In genomic region chr11:75576445-75577049, GRCh38 we compare ENCODE assay signal across 9 cellular contexts. TPM values are rescaled to one million over a fixed set of nuclear protein-coding genes. Genes with fewer than 3 reads are reported as not detected.
A peak's percentile ranks its signal among the peaks of the same experiment; 100 is the strongest.
DNase-seq lines count a peak whose midpoint lies in the region; ATAC-seq and TF ChIP-seq lines count a peak whose summit lies in the region.
"Had no signal": no experiment of that assay in that cellular context is flagged by ENCODE, and none has a peak within 500 bp of the region (broad histone marks: within the 10 kb centered on the region; RNA-seq: fewer than 3 reads in every experiment).

No MANE protein-coding gene starts in this region.

- no peak overlapping the region for H3K4me3 ChIP-seq in right atrium auricular region
- H3K4me3 ChIP-seq in Peyer's patch = no peak overlapping the region
- H3K4me3 ChIP-seq in testis = no peak overlapping the region

- TF ChIP-seq POLR2A in Peyer's patch (IDR thresholded peaks at IDR 0.05) = no peak
- no peak for TF ChIP-seq POLR2A in testis (IDR thresholded peaks at IDR 0.05)

- peak; percentile 68 for DNase-seq in Right ventricle myocardium superior
- DNase-seq in right atrium auricular region (ENCODE audit: low spot score) = no peak
- DNase-seq in Peyer's patch = peak in 2 of 3 donors; percentile 68 to 76
- peak; percentile 77 for DNase-seq in foreskin melanocyte
- DNase-seq in testis = peak; percentile 50
- no peak for DNase-seq in cortex of kidney (lab: John Stamatoyannopoulos, UW)
- DNase-seq in NCI-H2081 (lab: John Stamatoyannopoulos, UW) = no peak

- H3K4me1 ChIP-seq in right atrium auricular region (peaks cover 0 to 24% of the 10 kb centered on the region in 2 donors), Peyer's patch (peaks cover 0 to 7% (median 0%) of the 10 kb centered on the region in 4 donors), testis (peaks cover 9% of the 10 kb centered on the region)

- ATAC-seq in Right ventricle myocardium superior (ENCODE audit: poor library complexity) (no peak), GM19397 (IDR thresholded peaks at IDR 0.05; ENCODE audit: unreplicated experiment) (no peak)

- WGBS in testis, 2 donors = 45 to 53% methylated on average over 12 of the region's 12 CpGs

- H3K36me3 ChIP-seq in right atrium auricular region (peaks cover 25% of the 10 kb centered on the region), Peyer's patch (peaks cover 0 to 19% (median 0%) of the 10 kb centered on the region in 3 donors), testis (ENCODE audit: low read depth, missing control alignments) (no peaks in the 10 kb centered on the region)

- intact Hi-C loops in Right ventricle myocardium superior (cut with DNase I) (no loop called here), testis (cut with DNase I; ENCODE audit: low total_unique reads) (no loop called here)

- H3K27ac ChIP-seq in right atrium auricular region (no peak overlapping the region), Peyer's patch (peak overlapping the region in 1 of 4 donors; percentile 30), testis (no peak overlapping the region)
- H3K27ac ChIP-seq: C4-2B had no signal

- H3K27me3 ChIP-seq in right atrium auricular region = no peaks in the 10 kb centered on the region
- H3K27me3 ChIP-seq in Peyer's patch = no peaks in the 10 kb centered on the region
- H3K27me3 ChIP-seq in testis = no peaks in the 10 kb centered on the region

- TF ChIP-seq CTCF in right atrium auricular region (IDR thresholded peaks at IDR 0.05) (no peak), Peyer's patch (IDR thresholded peaks at IDR 0.05) (no peak), testis (IDR thresholded peaks at IDR 0.05) (no peak)

- H3K9me3 ChIP-seq in right atrium auricular region = no peaks in the 10 kb centered on the region
- H3K9me3 ChIP-seq in Peyer's patch = no peaks in the 10 kb centered on the region
- H3K9me3 ChIP-seq in testis = no peaks in the 10 kb centered on the region

RNA-seq across cellular contexts. Expression of gene SERPINH1, which starts 14.5 kb away (rescaled TPM):
- total RNA-seq in Right ventricle myocardium superior (54.0 TPM), right atrium auricular region (100 to 1,000 TPM; 114 to 195 TPM), Peyer's patch (10 to 100 TPM; 35.4 to 50.9 (median 43.4) TPM), testis (100 to 1,000 TPM; 122 to 178 TPM)
- 92.2 TPM for polyA plus RNA-seq in testis (ENCODE audit: insufficient read depth, low read depth, low replicate concordance)

RNA-seq across cellular contexts. Expression of gene GDPD5, which starts 50.8 kb away (rescaled TPM):
- total RNA-seq in Right ventricle myocardium superior = 6.5 TPM
- total RNA-seq in right atrium auricular region = 1 to 10 TPM; 3.5 to 6.1 TPM
- total RNA-seq in Peyer's patch = 10 to 100 TPM in 3 of 4 donors, 1 to 10 TPM in 1; 2.5 to 48.9 (median 22.2) TPM
- total RNA-seq in testis = 10 to 100 TPM; 43.3 to 99.5 TPM
- polyA plus RNA-seq in testis (ENCODE audit: insufficient read depth, low read depth, low replicate concordance) = 65.8 TPM

Comparison
In these comparisons a context has a peak if more than half of its experiments do, and no peak if none do; other contexts are left out.
1. DNase-seq: peak in Right ventricle myocardium superior (single experiment), Peyer's patch (2 of 3), foreskin melanocyte (single experiment) and testis (single experiment); none in right atrium auricular region (single experiment), cortex of kidney (single experiment) and NCI-H2081 (0 of 2).